8 cellular contexts compared by ENCODE assay signal in the genomic region with DNA sequence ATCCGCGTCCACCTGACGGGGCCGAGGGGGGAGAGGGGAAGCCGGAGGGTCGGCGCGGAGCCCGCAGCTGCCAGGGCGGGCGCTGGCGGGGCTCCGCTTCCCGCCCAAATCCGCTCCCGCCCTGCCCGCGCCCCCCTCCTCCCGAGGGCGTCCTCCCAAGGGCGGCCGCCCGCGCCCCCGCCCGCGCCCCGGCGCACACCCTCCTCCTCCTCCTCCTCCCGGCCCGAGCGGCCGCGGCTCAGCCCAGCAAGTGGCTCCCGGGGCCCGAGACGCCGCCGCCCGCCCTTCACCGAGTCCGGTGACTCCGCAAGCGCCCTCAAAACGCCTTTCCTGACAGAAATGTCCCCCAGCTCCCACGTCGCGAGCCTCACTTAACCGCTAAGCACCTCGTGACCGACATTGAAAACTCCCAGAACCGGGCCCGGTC. TPM values are rescaled to one million over a fixed set of nuclear protein-coding genes. Genes with fewer than 3 reads are reported as not detected.
A peak's percentile ranks its signal among the peaks of the same experiment; 100 is the strongest.
DNase-seq lines count a peak whose midpoint lies in the region; ATAC-seq lines count a peak whose summit lies in the region.

No MANE protein-coding gene starts in this region.

- H3K9me3 Mint-ChIP-seq in activated naive CD4-positive, alpha-beta T cell treated with anti-CD3 and anti-CD28 coated beads, Interleukin-2, amount 50 U/mL, for 24 hours, result no peaks in the 10 kb centered on the region

- H3K4me1 Mint-ChIP-seq in activated naive CD4-positive, alpha-beta T cell treated with anti-CD3 and anti-CD28 coated beads, Interleukin-2, amount 50 U/mL, for 24 hours, result peaks cover 29% of the 10 kb centered on the region

- ATAC-seq in GM21528 (IDR thresholded peaks at IDR 0.05; ENCODE audit: low FRiP score, unreplicated experiment) (peak; percentile 1), GM21576 (IDR thresholded peaks at IDR 0.05; ENCODE audit: unreplicated experiment) (no peak)

- peaks cover 9% of the 10 kb centered on the region for H3K36me3 Mint-ChIP-seq in activated naive CD4-positive, alpha-beta T cell treated with anti-CD3 and anti-CD28 coated beads, Interleukin-2, amount 50 U/mL, for 24 hours

- DNase-seq in CD1c-positive myeloid dendritic cell (ENCODE audit: extremely low spot score), result peak; percentile 74
- DNase-seq in NCI-H226, result peak; percentile 6
- peak; percentile 83 for DNase-seq in cardiac septum (ENCODE audit: low spot score)
- DNase-seq in pons (ENCODE audit: low spot score), result peak; percentile 30
- no peak for DNase-seq in NCI-H2196 treated with DMSO at 0.1 percent for 48 hours (lab: John Stamatoyannopoulos, UW; ENCODE audit: unreplicated experiment)

- H3K27ac Mint-ChIP-seq in activated naive CD4-positive, alpha-beta T cell treated with anti-CD3 and anti-CD28 coated beads, Interleukin-2, amount 50 U/mL, for 24 hours, result peak overlapping the region; percentile 97

- peak overlapping the region; percentile 96 for H3K4me3 Mint-ChIP-seq in activated naive CD4-positive, alpha-beta T cell treated with anti-CD3 and anti-CD28 coated beads, Interleukin-2, amount 50 U/mL, for 24 hours

- intact Hi-C loops in cardiac septum (cut with DNase I), result loop anchor here (1.0 to 5.0 kb wide), 2 partner anchors 37 to 159 kb away; a partner anchor contains a TSS

- H3K27me3 Mint-ChIP-seq in activated naive CD4-positive, alpha-beta T cell treated with anti-CD3 and anti-CD28 coated beads, Interleukin-2, amount 50 U/mL, for 24 hours, result peaks cover 11% of the 10 kb centered on the region

RNA-seq across cellular contexts. Expression of a gene that starts 0.5 kb away (rescaled TPM):
- 41.8 TPM for total RNA-seq in cardiac septum

RNA-seq across cellular contexts. Expression of a gene that starts 37.1 kb away (rescaled TPM):
- total RNA-seq in cardiac septum, result 20.1 TPM
